Comparison of ENCODE assay signal across 8 cellular contexts in the genomic region with DNA sequence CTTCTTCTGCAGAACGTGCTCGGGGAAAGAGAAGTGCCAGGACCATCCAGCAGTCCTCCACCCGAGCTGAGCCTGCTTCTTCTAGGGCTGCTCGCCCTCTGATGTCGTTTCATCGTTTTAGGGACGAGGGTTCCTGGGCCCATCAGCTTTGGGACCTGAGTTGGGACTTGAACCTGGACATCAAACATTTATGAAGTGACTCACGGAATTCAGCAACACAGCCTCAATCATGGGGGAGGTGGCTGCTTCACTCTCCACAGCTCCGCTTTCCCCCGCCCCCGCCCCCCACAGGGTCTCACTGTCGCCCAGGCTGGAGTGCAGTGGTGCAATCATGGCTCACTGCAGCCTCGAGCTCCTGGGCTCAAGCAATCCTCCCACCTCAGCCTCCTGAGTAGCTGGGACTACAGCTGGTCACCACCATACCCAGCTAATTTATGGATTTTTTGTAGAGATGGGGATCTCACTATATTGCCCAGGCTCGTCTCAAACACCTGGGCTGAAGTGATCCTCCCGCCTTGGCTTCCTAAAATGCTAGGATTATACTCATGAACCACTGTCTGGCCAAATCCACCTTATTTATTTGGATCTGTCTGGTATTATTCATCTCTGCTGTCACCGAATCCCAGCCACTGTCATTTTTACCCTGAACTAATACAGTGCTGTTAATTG. TPM values are rescaled to one million over a fixed set of nuclear protein-coding genes. Genes with fewer than 3 reads are reported as not detected.
A peak's percentile ranks its signal among the peaks of the same experiment; 100 is the strongest.
DNase-seq lines count a peak whose midpoint lies in the region; ATAC-seq, FAIRE-seq and TF ChIP-seq lines count a peak whose summit lies in the region.

No MANE protein-coding gene starts in this region.

- H4K91ac ChIP-seq in H1 (replicated peaks; ENCODE audit: insufficient read length, low read length), result no peak overlapping the region

- peaks cover 38 to 39% of the 10 kb centered on the region in 2 donors for H3K4me1 Mint-ChIP-seq in natural killer cell treated with Interleukin-12 subunit alpha and Interleukin-12 subunit beta and Interleukin-15 and Interleukin-18, amount 100 ng/mL, for 72 hours (ENCODE audit: low read depth in 2 of 2)

- peak overlapping the region; percentile 96 for H2AFZ ChIP-seq in H1 (ENCODE audit: low read length)

- no peak overlapping the region for H3K27ac ChIP-seq in H1 (ENCODE audit: low read depth, low read length)

- H4K5ac ChIP-seq in H1 (ENCODE audit: insufficient read length, low read depth, low read length), result peak overlapping the region; percentile 5

- H3K9me3 Mint-ChIP-seq in natural killer cell treated with Interleukin-12 subunit alpha and Interleukin-12 subunit beta and Interleukin-15 and Interleukin-18, amount 100 ng/mL, for 72 hours, result no peaks in the 10 kb centered on the region

- TF ChIP-seq RAD21 in H1 (IDR thresholded peaks at IDR 0.05 in 1 of 2, conservative IDR thresholded peaks at IDR 0.05 in 1 of 2; ENCODE audit: low read depth in 2 of 2, low read length in 2 of 2), result no peak

- TF ChIP-seq EP300 in H1 (IDR thresholded peaks at IDR 0.05; ENCODE audit: borderline replicate concordance in 1 of 2, low read depth in 2 of 2, low read length in 2 of 2), result no peak

- no peak for TF ChIP-seq CTCF in H1 (IDR thresholded peaks at IDR 0.05; ENCODE audit: control extremely low read depth in 1 of 3, insufficient read depth in 1 of 3, low read depth in 1 of 3, low read length in 3 of 3)

- no peak overlapping the region for H2AK5ac ChIP-seq in H1 (ENCODE audit: low read depth, low read length)

- H2BK20ac ChIP-seq in H1 (ENCODE audit: low read length), result no peak overlapping the region

- peak overlapping the region; percentile 85 to 98 for H3K4me2 ChIP-seq in H1 (ENCODE audit: insufficient read depth in 1 of 2, low read depth in 2 of 2, low read length in 2 of 2)

- FAIRE-seq in H1 (lab: Jason Lieb, UNC), result no peak

- peak overlapping the region; percentile 52 to 94 (median 86) for H3K4me3 ChIP-seq in H1 (ENCODE audit: extremely low read depth in 1 of 4, insufficient read depth in 2 of 4, low read depth in 3 of 4, low read length in 4 of 4)

- no peak overlapping the region for H3K56ac ChIP-seq in H1 (replicated peaks; ENCODE audit: insufficient read length, low read depth, low read length)

- peak overlapping the region; percentile 100 for H3K4me3 Mint-ChIP-seq in natural killer cell treated with Interleukin-12 subunit alpha and Interleukin-12 subunit beta and Interleukin-15 and Interleukin-18, amount 100 ng/mL, for 72 hours

- no peaks in the 10 kb centered on the region for H3K36me3 ChIP-seq in H1 (ENCODE audit: control insufficient read depth in 2 of 4, insufficient read depth in 4 of 4, low read length in 3 of 4)

- peaks cover 0 to 32% of the 10 kb centered on the region in 2 experiments; a peak in 2 of 4 replicates for H3K79me2 ChIP-seq in H1 (ENCODE audit: control insufficient read depth in 1 of 2, insufficient read depth in 2 of 2, low read length in 2 of 2)

- WGBS in H1 (ENCODE audit: extremely low coverage in 1 of 2, insufficient coverage in 1 of 2, insufficient read length in 1 of 2, insufficient replicate concordance in 2 of 2, low coverage in 1 of 2, low lambda C conversion rate in 2 of 2, missing lambda C conversion rate in 1 of 2), 2 experiments, result 35% methylated on average over 15 of the region's 16 CpGs; no CpG with 5 or more reads in 1 of the 2 experiments

- no peak for TF ChIP-seq POLR2A in H1 (IDR thresholded peaks at IDR 0.05; ENCODE audit: control extremely low read depth in 1 of 2, low read depth in 2 of 2, low read length in 2 of 2)

- POLR2A ChIA-PET in H1 (lab: Charles Lee; ENCODE audit: partially characterized antibody), result interaction anchor here (0.6 to 1.8 kb wide), 9 partner anchors 10 to 113 kb away, joined by 3 to 12 read pairs (median 3); a partner anchor contains a TSS

- no peak for ATAC-seq in natural killer cell treated with Interleukin-12 subunit alpha and Interleukin-12 subunit beta and Interleukin-15 and Interleukin-18, amount 100 ng/mL, for 72 hours
- ATAC-seq in GM19397 (IDR thresholded peaks at IDR 0.05; ENCODE audit: unreplicated experiment), result no peak

- peaks cover 0 to 3% (median 0%) of the 10 kb centered on the region in 4 experiments; a peak in 1 of 7 replicates for H3K4me1 ChIP-seq in H1 (replicated peaks in 1 of 4; ENCODE audit: control insufficient read depth in 3 of 4, insufficient read depth in 4 of 4, low read length in 3 of 4)

- 0 out of 2 replicates have a peak overlapping the region, but pooled peaks have one; percentile 12 for H2BK15ac ChIP-seq in H1 (ENCODE audit: low read length)

- H3K27ac Mint-ChIP-seq in natural killer cell treated with Interleukin-12 subunit alpha and Interleukin-12 subunit beta and Interleukin-15 and Interleukin-18, amount 100 ng/mL, for 72 hours, result peak overlapping the region; percentile 98 to 99

- DNase-seq in activated naive CD4-positive, alpha-beta T cell treated with Interleukin-2 at 50 U/mL for 16 hours, result peak; percentile 17
- no peak for DNase-seq in activated naive CD4-positive, alpha-beta T cell (lab: John Stamatoyannopoulos, UW)
- peak; percentile 64 for DNase-seq in RPMI8226
- no peak for DNase-seq in H1 (ENCODE audit: low read depth in 1 of 2, low spot score in 2 of 2)
- no peak for DNase-seq in natural killer cell treated with Interleukin-12 subunit alpha and Interleukin-12 subunit beta and Interleukin-15 and Interleukin-18, amount 100 ng/mL, for 72 hours (ENCODE audit: low spot score)
- DNase-seq in activated CD4-positive, CD25-positive, alpha-beta regulatory T cell treated with anti-CD3 and anti-CD28 coated beads, Interleukin-2, amount 50 U/mL, for 72 hours, result no peak
- no peak for DNase-seq in UCSD-AML1 (lab: John Stamatoyannopoulos, UW; ENCODE audit: unreplicated experiment)

- no peaks in the 10 kb centered on the region for H3K9me3 ChIP-seq in H1 (ENCODE audit: insufficient read depth in 2 of 2, low read depth in 1 of 2, low read length in 1 of 2)

- H2BK12ac ChIP-seq in H1 (ENCODE audit: low read depth, low read length), result peak overlapping the region; percentile 94; the same call in 1 of the 2 replicates

- H3K14ac ChIP-seq in H1 (ENCODE audit: insufficient read length), result no peak overlapping the region

- peaks cover 5% of the 10 kb centered on the region; the same call in 1 of the 2 replicates for H3K23me2 ChIP-seq in H1 (ENCODE audit: low read depth, low read length)

- no peak overlapping the region for H3K9ac ChIP-seq in H1 (replicated peaks in 1 of 4; ENCODE audit: extremely low read depth in 1 of 4, low read depth in 3 of 4, low read length in 3 of 4)

- H3K79me1 ChIP-seq in H1 (ENCODE audit: low read depth, low read length), result peaks cover 2% of the 10 kb centered on the region; the same call in 1 of the 2 replicates

- no peak overlapping the region for H3K4ac ChIP-seq in H1 (replicated peaks; ENCODE audit: insufficient read length, low read depth, low read length)

- H3K23ac ChIP-seq in H1 (ENCODE audit: insufficient read length), result no peak overlapping the region

- CTCF ChIA-PET in H1 (lab: Charles Lee; ENCODE audit: partially characterized antibody), result interaction anchor here (0.6 to 2.4 kb wide), 8 partner anchors 10 to 1374 kb away, joined by 3 to 16 read pairs (median 4); a partner anchor contains a TSS

- H4K20me1 ChIP-seq in H1 (replicated peaks in 1 of 2; ENCODE audit: control insufficient read depth in 1 of 2, insufficient read depth in 2 of 2, low read length in 2 of 2), result peaks cover 0 to 5% of the 10 kb centered on the region in 2 experiments

- peak overlapping the region; percentile 89; the same call in 1 of the 2 replicates for H2BK5ac ChIP-seq in H1 (ENCODE audit: low read depth, low read length)

- no peak overlapping the region for H2BK120ac ChIP-seq in H1 (replicated peaks; ENCODE audit: low read depth, low read length)

- H4K8ac ChIP-seq in H1 (ENCODE audit: extremely low read depth, insufficient read depth, low read length), result no peak overlapping the region

- peaks cover 6% of the 10 kb centered on the region for H3K36me3 Mint-ChIP-seq in natural killer cell treated with Interleukin-12 subunit alpha and Interleukin-12 subunit beta and Interleukin-15 and Interleukin-18, amount 100 ng/mL, for 72 hours

- H3K27me3 Mint-ChIP-seq in natural killer cell treated with Interleukin-12 subunit alpha and Interleukin-12 subunit beta and Interleukin-15 and Interleukin-18, amount 100 ng/mL, for 72 hours, result no peaks in the 10 kb centered on the region

- H3K18ac ChIP-seq in H1 (ENCODE audit: extremely low read depth, low read length), result peak overlapping the region; percentile 95

- H3K27me3 ChIP-seq in H1 (replicated peaks in 1 of 4; ENCODE audit: control insufficient read depth in 3 of 4, extremely low read depth in 1 of 4, insufficient read depth in 3 of 4, low read length in 3 of 4), result no peaks in the 10 kb centered on the region

RNA-seq across cellular contexts. Expression of a gene that starts 0.7 kb away (rescaled TPM):
- total RNA-seq in H1 (2021; fragmentation: NEBNext Ultra II Directional; extraction: Animal tissue kit (Norgen Biotek cat#: 25700)), result 40.3 and 41.7 TPM in 2 replicates
- polyA plus RNA-seq in H1 (2011; rRNA removed), result 112 and 131 TPM in 2 replicates
- polyA plus RNA-seq in H1 (2011; cell fraction: cytosol; rRNA removed), result 54.5 TPM
- polyA plus RNA-seq in H1 (2011; cell fraction: nucleus; rRNA removed), result 69.7 TPM
- 32.4 to 42.6 TPM (median 38.6 TPM) in 4 replicates for polyA plus RNA-seq in H1 (2012, experiment 1 of 2)
- polyA plus RNA-seq in H1 (2012, experiment 2 of 2), result 42.5 TPM
- 49.4 TPM for polyA plus RNA-seq in H1 (2013, experiment 1 of 2)
- 59.2 TPM for polyA plus RNA-seq in H1 (2013, experiment 2 of 2)
- polyA minus RNA-seq in H1 (2011; rRNA and poly(A)+ RNA removed), result 83.8 and 86.8 TPM in 2 replicates
- polyA minus RNA-seq in H1 (2011; cell fraction: cytosol; rRNA and poly(A)+ RNA removed), result 39.1 TPM
- polyA minus RNA-seq in H1 (2011; cell fraction: nucleus; rRNA and poly(A)+ RNA removed), result 29.2 TPM
- total RNA-seq in natural killer cell treated with Interleukin-12 subunit alpha and Interleukin-12 subunit beta and Interleukin-15 and Interleukin-18, amount 100 ng/mL, for 72 hours, result 100 to 1,000 TPM; 109 to 111 TPM

RNA-seq across cellular contexts. Expression of a gene that starts 16.0 kb away (rescaled TPM):
- 31.0 and 32.9 TPM in 2 replicates for total RNA-seq in H1 (2021; fragmentation: NEBNext Ultra II Directional; extraction: Animal tissue kit (Norgen Biotek cat#: 25700))
- 74.8 and 79.0 TPM in 2 replicates for polyA plus RNA-seq in H1 (2011; rRNA removed)
- polyA plus RNA-seq in H1 (2011; cell fraction: cytosol; rRNA removed), result 88.7 TPM
- 104 TPM for polyA plus RNA-seq in H1 (2011; cell fraction: nucleus; rRNA removed)
- polyA plus RNA-seq in H1 (2012, experiment 1 of 2), result 44.3 to 62.8 TPM (median 52.9 TPM) in 4 replicates
- polyA plus RNA-seq in H1 (2012, experiment 2 of 2), result 63.0 TPM
- polyA plus RNA-seq in H1 (2013, experiment 1 of 2), result 23.0 TPM
- polyA plus RNA-seq in H1 (2013, experiment 2 of 2), result 22.5 TPM
- 100 and 102 TPM in 2 replicates for polyA minus RNA-seq in H1 (2011; rRNA and poly(A)+ RNA removed)
- 31.6 TPM for polyA minus RNA-seq in H1 (2011; cell fraction: cytosol; rRNA and poly(A)+ RNA removed)
- polyA minus RNA-seq in H1 (2011; cell fraction: nucleus; rRNA and poly(A)+ RNA removed), result 57.5 TPM
- total RNA-seq in natural killer cell treated with Interleukin-12 subunit alpha and Interleukin-12 subunit beta and Interleukin-15 and Interleukin-18, amount 100 ng/mL, for 72 hours, result 10 to 100 TPM; 43.6 to 46.8 TPM

RNA-seq across cellular contexts. Expression of a gene that starts 30.9 kb away (rescaled TPM):
- 25.0 and 27.1 TPM in 2 replicates for total RNA-seq in H1 (2021; fragmentation: NEBNext Ultra II Directional; extraction: Animal tissue kit (Norgen Biotek cat#: 25700))
- polyA plus RNA-seq in H1 (2011; rRNA removed), result 34.4 and 52.2 TPM in 2 replicates
- 39.6 TPM for polyA plus RNA-seq in H1 (2011; cell fraction: cytosol; rRNA removed)
- 241 TPM for polyA plus RNA-seq in H1 (2011; cell fraction: nucleus; rRNA removed)
- polyA plus RNA-seq in H1 (2012, experiment 1 of 2), result 23.8 to 32.8 TPM (median 27.6 TPM) in 4 replicates
- polyA plus RNA-seq in H1 (2012, experiment 2 of 2), result 22.2 TPM
- 23.5 TPM for polyA plus RNA-seq in H1 (2013, experiment 1 of 2)
- 20.5 TPM for polyA plus RNA-seq in H1 (2013, experiment 2 of 2)
- 22.9 and 29.2 TPM in 2 replicates for polyA minus RNA-seq in H1 (2011; rRNA and poly(A)+ RNA removed)
- 14.8 TPM for polyA minus RNA-seq in H1 (2011; cell fraction: cytosol; rRNA and poly(A)+ RNA removed)
- 30.0 TPM for polyA minus RNA-seq in H1 (2011; cell fraction: nucleus; rRNA and poly(A)+ RNA removed)
- total RNA-seq in natural killer cell treated with Interleukin-12 subunit alpha and Interleukin-12 subunit beta and Interleukin-15 and Interleukin-18, amount 100 ng/mL, for 72 hours, result 10 to 100 TPM; 39.1 to 74.7 TPM

RNA-seq across cellular contexts. Expression of a gene that starts 32.8 kb away (rescaled TPM):
- total RNA-seq in H1 (2021; fragmentation: NEBNext Ultra II Directional; extraction: Animal tissue kit (Norgen Biotek cat#: 25700)), result 56.1 and 57.1 TPM in 2 replicates
- 66.6 and 91.3 TPM in 2 replicates for polyA plus RNA-seq in H1 (2011; rRNA removed)
- polyA plus RNA-seq in H1 (2011; cell fraction: cytosol; rRNA removed), result 111 TPM
- 237 TPM for polyA plus RNA-seq in H1 (2011; cell fraction: nucleus; rRNA removed)
- polyA plus RNA-seq in H1 (2012, experiment 1 of 2), result 43.7 to 58.2 TPM (median 47.1 TPM) in 4 replicates
- 24.3 TPM for polyA plus RNA-seq in H1 (2012, experiment 2 of 2)
- polyA plus RNA-seq in H1 (2013, experiment 1 of 2), result 42.0 TPM
- 27.8 TPM for polyA plus RNA-seq in H1 (2013, experiment 2 of 2)
- polyA minus RNA-seq in H1 (2011; rRNA and poly(A)+ RNA removed), result 61.6 and 65.5 TPM in 2 replicates
- 27.2 TPM for polyA minus RNA-seq in H1 (2011; cell fraction: cytosol; rRNA and poly(A)+ RNA removed)
- polyA minus RNA-seq in H1 (2011; cell fraction: nucleus; rRNA and poly(A)+ RNA removed), result 58.1 TPM
- total RNA-seq in natural killer cell treated with Interleukin-12 subunit alpha and Interleukin-12 subunit beta and Interleukin-15 and Interleukin-18, amount 100 ng/mL, for 72 hours, result 10 to 100 TPM; 49.6 to 74.3 TPM

RNA-seq across cellular contexts. Expression of a gene that starts 47.5 kb away (rescaled TPM):
- total RNA-seq in H1 (2021; fragmentation: NEBNext Ultra II Directional; extraction: Animal tissue kit (Norgen Biotek cat#: 25700)), result not detected in 2 replicates
- polyA plus RNA-seq in H1 (2011; rRNA removed), result 0.17 and 0.27 TPM in 2 replicates
- 0.23 TPM for polyA plus RNA-seq in H1 (2011; cell fraction: cytosol; rRNA removed)
- polyA plus RNA-seq in H1 (2011; cell fraction: nucleus; rRNA removed), result 0.16 TPM
- 0.08 to 0.19 TPM (median 0.08 TPM) in 3 of 4 replicates, not detected in the other for polyA plus RNA-seq in H1 (2012, experiment 1 of 2)
- polyA plus RNA-seq in H1 (2012, experiment 2 of 2), result 0.09 TPM
- 0.10 TPM for polyA plus RNA-seq in H1 (2013, experiment 1 of 2)
- polyA plus RNA-seq in H1 (2013, experiment 2 of 2), result 0.11 TPM
- polyA minus RNA-seq in H1 (2011; rRNA and poly(A)+ RNA removed), result 0.28 TPM in 1 of 2 replicates, not detected in the other
- polyA minus RNA-seq in H1 (2011; cell fraction: cytosol; rRNA and poly(A)+ RNA removed), result not detected
- polyA minus RNA-seq in H1 (2011; cell fraction: nucleus; rRNA and poly(A)+ RNA removed), result not detected
- total RNA-seq in natural killer cell treated with Interleukin-12 subunit alpha and Interleukin-12 subunit beta and Interleukin-15 and Interleukin-18, amount 100 ng/mL, for 72 hours, result 1 to 10 TPM in 1 of 2 donors, under 1 TPM in 1; 0.43 to 1.7 TPM

Comparison
In these comparisons a context has a peak if more than half of its experiments do, and no peak if none do; other contexts are left out.
1. DNase-seq: peak in activated naive CD4-positive, alpha-beta T cell treated with Interleukin-2 at 50 U/mL for 16 hours (single experiment) and RPMI8226 (single experiment); none in activated naive CD4-positive, alpha-beta T cell (0 of 4), H1 (0 of 2), natural killer cell treated with Interleukin-12 subunit alpha and Interleukin-12 subunit beta and Interleukin-15 and Interleukin-18, amount 100 ng/mL, for 72 hours (single experiment), activated CD4-positive, CD25-positive, alpha-beta regulatory T cell treated with anti-CD3 and anti-CD28 coated beads, Interleukin-2, amount 50 U/mL, for 72 hours (single experiment) and UCSD-AML1 (single experiment).